Comparison of ENCODE assay signal across 8 cellular contexts in genomic region chr7:44796504-44797328, GRCh38.
DNase-seq lines count a peak whose midpoint lies in the region; ATAC-seq and TF ChIP-seq lines count a peak whose summit lies in the region.

Gene PPIA (plus strand): TSS chr7:44796681. CDS start chr7:44796725, 44 bp downstream.

- peaks cover 29% of the 10 kb centered on the region for H3K36me3 Mint-ChIP-seq in activated naive CD4-positive, alpha-beta T cell treated with anti-CD3 and anti-CD28 coated beads, Interleukin-2, amount 50 U/mL, for 24 hours

- no peaks in the 10 kb centered on the region for H3K9me3 Mint-ChIP-seq in activated naive CD4-positive, alpha-beta T cell treated with anti-CD3 and anti-CD28 coated beads, Interleukin-2, amount 50 U/mL, for 24 hours

- H3K4me3 ChIP-seq in GM08714 (ENCODE audit: low read length) = peak within 1 kb of the TSS; percentile 98

- H3K4me1 Mint-ChIP-seq in activated naive CD4-positive, alpha-beta T cell treated with anti-CD3 and anti-CD28 coated beads, Interleukin-2, amount 50 U/mL, for 24 hours = peaks cover 32% of the 10 kb centered on the region

- peak; percentile 98 for DNase-seq in NCI-H1092 treated with DMSO at 0.1 percent for 48 hours (lab: John Stamatoyannopoulos, UW)
- DNase-seq in globus pallidus (ENCODE audit: low spot score) = peak; percentile 95
- DNase-seq in nucleus accumbens (lab: John Stamatoyannopoulos, UW) = peak; percentile 11 to 99 (median 96)
- DNase-seq in superior temporal gyrus (ENCODE audit: extremely low spot score) = peak; percentile 98

- ATAC-seq in HG02588 (IDR thresholded peaks at IDR 0.05; ENCODE audit: unreplicated experiment) = peak; percentile 87
- peak; percentile 92 for ATAC-seq in SK-N-SH treated with all-trans-retinoic acid at 6 μM for 48 hours

- peak within 1 kb of the TSS; percentile 99 for H3K27ac Mint-ChIP-seq in activated naive CD4-positive, alpha-beta T cell treated with anti-CD3 and anti-CD28 coated beads, Interleukin-2, amount 50 U/mL, for 24 hours

- peak within 1 kb of the TSS; percentile 100 for H3K4me3 Mint-ChIP-seq in activated naive CD4-positive, alpha-beta T cell treated with anti-CD3 and anti-CD28 coated beads, Interleukin-2, amount 50 U/mL, for 24 hours

- H3K27me3 Mint-ChIP-seq in activated naive CD4-positive, alpha-beta T cell treated with anti-CD3 and anti-CD28 coated beads, Interleukin-2, amount 50 U/mL, for 24 hours = no peaks in the 10 kb centered on the region

TF ChIP-seq in SK-N-SH treated with all-trans-retinoic acid at 6 μM for 48 hours, 23 proteins besides CTCF, POLR2A, EP300 and RAD21:
- TF ChIP-seq CSRNP3 (CRISPR knock-in tag; IDR thresholded peaks at IDR 0.05) = peak; percentile 57; the same call in 1 of the 2 replicates
- no peak for TF ChIP-seq TOX (CRISPR knock-in tag; IDR thresholded peaks at IDR 0.05; ENCODE audit: borderline replicate concordance)
- no peak for TF ChIP-seq ISL1 (CRISPR knock-in tag; IDR thresholded peaks at IDR 0.05)
- peak; percentile 67; the same call in 1 of the 2 replicates for TF ChIP-seq ARNTL (CRISPR knock-in tag; IDR thresholded peaks at IDR 0.05; ENCODE audit: borderline replicate concordance, low read depth)
- peak; percentile 40; the same call in 1 of the 2 replicates for TF ChIP-seq GLIS3 (CRISPR knock-in tag; IDR thresholded peaks at IDR 0.05)
- TF ChIP-seq ZFP3 (CRISPR knock-in tag; IDR thresholded peaks at IDR 0.05) = peak; percentile 72
- TF ChIP-seq ZC3H10 (CRISPR knock-in tag; IDR thresholded peaks at IDR 0.05) = peak; percentile 73; the same call in 1 of the 2 replicates
- no peak; the same call in 1 of the 2 replicates for TF ChIP-seq ZNF8 (CRISPR knock-in tag; IDR thresholded peaks at IDR 0.05)
- 0 out of 2 replicates have a peak, but pooled peaks have one; percentile 34 for TF ChIP-seq BACH2 (CRISPR knock-in tag; IDR thresholded peaks at IDR 0.05; ENCODE audit: borderline replicate concordance)
- peak; percentile 80 for TF ChIP-seq ZNF70 (CRISPR knock-in tag; IDR thresholded peaks at IDR 0.05)
- peak; percentile 96 for TF ChIP-seq ESRRG (CRISPR knock-in tag; IDR thresholded peaks at IDR 0.05)
- peak; percentile 79 for TF ChIP-seq CSDC2 (CRISPR knock-in tag; IDR thresholded peaks at IDR 0.05)
- no peak for TF ChIP-seq SNAI2 (CRISPR knock-in tag; IDR thresholded peaks at IDR 0.05)
- no peak; the same call in 1 of the 2 replicates for TF ChIP-seq TSHZ2 (CRISPR knock-in tag; IDR thresholded peaks at IDR 0.05)
- TF ChIP-seq ZFP30 (CRISPR knock-in tag; IDR thresholded peaks at IDR 0.05) = peak; percentile 38; the same call in 1 of the 2 replicates
- TF ChIP-seq PATZ1 (CRISPR knock-in tag; IDR thresholded peaks at IDR 0.05; ENCODE audit: borderline replicate concordance) = peak; percentile 72; the same call in 1 of the 2 replicates
- TF ChIP-seq RARB (CRISPR knock-in tag; IDR thresholded peaks at IDR 0.05) = no peak
- no peak for TF ChIP-seq PPARA (CRISPR knock-in tag; IDR thresholded peaks at IDR 0.05; ENCODE audit: borderline replicate concordance)
- TF ChIP-seq TCF4 (CRISPR knock-in tag; IDR thresholded peaks at IDR 0.05; ENCODE audit: borderline replicate concordance) = no peak
- TF ChIP-seq ZNF565 (CRISPR knock-in tag; conservative IDR thresholded peaks at IDR 0.05; ENCODE audit: low read depth) = no peak
- TF ChIP-seq POU6F1 (CRISPR knock-in tag; IDR thresholded peaks at IDR 0.05; ENCODE audit: borderline replicate concordance, low read depth) = peak; percentile 59; the same call in 1 of the 2 replicates
- TF ChIP-seq OSR1 (CRISPR knock-in tag; IDR thresholded peaks at IDR 0.05) = no peak
- TF ChIP-seq CREB5 (CRISPR knock-in tag; IDR thresholded peaks at IDR 0.05; ENCODE audit: low read depth) = no peak; the same call in 1 of the 2 replicates
TF ChIP-seq in SK-N-SH treated with all-trans-retinoic acid at 6 μM for 48 hours: peak in this region for 12.

Comparison
In these comparisons a context has a peak if more than half of its experiments do, and no peak if none do; other contexts are left out.
1. Peak in every context shown above with its lines: DNase-seq, ATAC-seq and H3K4me3 ChIP-seq.